19 cellular contexts compared by ENCODE assay signal in genomic region chr14:104331871-104332605, GRCh38.
A peak's percentile ranks its signal among the peaks of the same experiment; 100 is the strongest.
DNase-seq lines count a peak whose midpoint lies in the region; ATAC-seq and TF ChIP-seq lines count a peak whose summit lies in the region.
"Had no signal": no experiment of that assay in that cellular context is flagged by ENCODE, and none has a peak within 500 bp of the region (broad histone marks: within the 10 kb centered on the region; RNA-seq: fewer than 3 reads in every experiment).

No MANE protein-coding gene starts in this region.

- H3F3A ChIP-seq in PC-3 (ENCODE audit: low read length, unreplicated experiment): no peaks in the 10 kb centered on the region

- no peaks in the 10 kb centered on the region for H3K79me2 ChIP-seq in PC-3 (ENCODE audit: low read length)

- H3K9me2 ChIP-seq in PC-3 (replicated peaks; ENCODE audit: low read length): no peaks in the 10 kb centered on the region

- no peak overlapping the region for H3K4me2 ChIP-seq in PC-3 (ENCODE audit: low read length)

- no peak overlapping the region for H2AFZ ChIP-seq in PC-3 (ENCODE audit: low read length)

- intact Hi-C loops in cardiac septum (cut with DNase I) (no loop called here), right cardiac atrium (cut with DNase I) (no loop called here), PC-3 (cut with micrococcal nuclease) (no loop called here)

- no TSS peak for BruUV-seq in PC-3 (replicated peaks; lab: Mats Ljungman, UMichigan)

- WGBS in right cardiac atrium: 89% methylated on average over 20 of the region's 20 CpGs

- H3K27ac ChIP-seq in right cardiac atrium (ENCODE audit: low read length) (no peak overlapping the region), PC-3 (ENCODE audit: low read length) (no peak overlapping the region)
- H3K27ac ChIP-seq: dorsolateral prefrontal cortex, heart right ventricle, ovary, RWPE1, uterus had no signal

- CTCF ChIA-PET in PC-3 (lab: Charles Lee): interaction anchor here (0.6 kb wide), 1 partner anchor 255 kb away, joined by 6 read pairs; no protein-coding TSS in a partner anchor

- H3K4me3 ChIP-seq in right cardiac atrium (ENCODE audit: low read length) (no peak overlapping the region), PC-3 (ENCODE audit: low read length) (no peak overlapping the region)
- H3K4me3 ChIP-seq: dorsolateral prefrontal cortex, heart right ventricle, ovary, uterus had no signal

- POLR2A ChIA-PET in PC-3 (lab: Charles Lee; ENCODE audit: unreplicated experiment): interaction anchor here (0.5 kb wide), 1 partner anchor 107 kb away, joined by 5 read pairs; no protein-coding TSS in a partner anchor

- peaks cover 2% of the 10 kb centered on the region for H3K9me3 ChIP-seq in right cardiac atrium (ENCODE audit: control insufficient read depth, low read length)
- 0 out of 2 replicates have a peak, but pooled peaks cover 5% of the 10 kb centered on the region for H3K9me3 ChIP-seq in PC-3 (ENCODE audit: low read length)
- H3K9me3 ChIP-seq: ovary had no signal

- ATAC-seq in right cardiac atrium (no peak), PC-3 (no peak)
- ATAC-seq: activated CD4-positive, CD25-positive, alpha-beta regulatory T cell treated with anti-CD3 and anti-CD28 coated beads, Interleukin-2, amount 50 U/mL, for 24 hours; stimulated activated naive CD8-positive, alpha-beta T cell treated with anti-CD3 and anti-CD28 coated beads, Interleukin-15, Interleukin-2, amounts not matched to agents 100 U/mL and 50 U/mL, for 24 hours had no signal

- H3K27me3 ChIP-seq in right cardiac atrium (ENCODE audit: control insufficient read depth, insufficient read depth) (no peaks in the 10 kb centered on the region), PC-3 (ENCODE audit: low read length) (peaks cover 44% of the 10 kb centered on the region)
- H3K27me3 ChIP-seq: ovary, uterus had no signal

- no peaks in the 10 kb centered on the region for H3K36me3 ChIP-seq in PC-3 (ENCODE audit: low read depth, low read length)
- H3K36me3 ChIP-seq: heart right ventricle, ovary, uterus had no signal

- TF ChIP-seq CTCF in PC-3 (conservative IDR thresholded peaks at IDR 0.05; ENCODE audit: low read depth, low read length): peak; percentile 17; the same call in 1 of the 2 replicates

- no peaks in the 10 kb centered on the region for H4K20me1 ChIP-seq in PC-3 (ENCODE audit: low read length)

- H3K4me1 ChIP-seq in right cardiac atrium (ENCODE audit: control insufficient read depth, insufficient read depth, low read length) (no peaks in the 10 kb centered on the region), PC-3 (ENCODE audit: insufficient read depth, low read length) (no peaks in the 10 kb centered on the region)
- H3K4me1 ChIP-seq: uterus had no signal

- DNase-seq in cardiac septum (ENCODE audit: low spot score): peak; percentile 58
- DNase-seq in right cardiac atrium: no peak
- no peak for DNase-seq in PC-3
- DNase-seq in islet precursor cell: peak; percentile 45
- DNase-seq in ureter (ENCODE audit: low spot score): peak; percentile 30
- DNase-seq in NCI-H69 (lab: John Stamatoyannopoulos, UW): no peak
- DNase-seq in NCI-H510A treated with DMSO at 0.1 percent for 48 hours (lab: John Stamatoyannopoulos, UW): no peak
- no peak for DNase-seq in nucleus accumbens (lab: John Stamatoyannopoulos, UW)
- DNase-seq: activated T-cell treated with anti-CD3 and anti-CD28 coated beads for 4 hours; Calu3; heart right ventricle; NCI-H2029; NCI-H748 treated with DMSO at 0.1 percent for 48 hours; stimulated activated naive CD8-positive, alpha-beta T cell treated with anti-CD3 and anti-CD28 coated beads, Interleukin-15, Interleukin-2, amounts not matched to agents 100 U/mL and 50 U/mL, for 24 hours; uterus had no signal

- no peak overlapping the region for H3K9ac ChIP-seq in PC-3 (ENCODE audit: low read length)

Comparison
In these comparisons a context has a peak if more than half of its experiments do, and no peak if none do; other contexts are left out.
1. DNase-seq: peak in cardiac septum (single experiment), islet precursor cell (single experiment) and ureter (single experiment); none in right cardiac atrium (0 of 3), PC-3 (single experiment), NCI-H69 (single experiment), NCI-H510A treated with DMSO at 0.1 percent for 48 hours (single experiment) and nucleus accumbens (0 of 56).